Comparison of ENCODE assay signal across 20 cellular contexts in the genomic region with DNA sequence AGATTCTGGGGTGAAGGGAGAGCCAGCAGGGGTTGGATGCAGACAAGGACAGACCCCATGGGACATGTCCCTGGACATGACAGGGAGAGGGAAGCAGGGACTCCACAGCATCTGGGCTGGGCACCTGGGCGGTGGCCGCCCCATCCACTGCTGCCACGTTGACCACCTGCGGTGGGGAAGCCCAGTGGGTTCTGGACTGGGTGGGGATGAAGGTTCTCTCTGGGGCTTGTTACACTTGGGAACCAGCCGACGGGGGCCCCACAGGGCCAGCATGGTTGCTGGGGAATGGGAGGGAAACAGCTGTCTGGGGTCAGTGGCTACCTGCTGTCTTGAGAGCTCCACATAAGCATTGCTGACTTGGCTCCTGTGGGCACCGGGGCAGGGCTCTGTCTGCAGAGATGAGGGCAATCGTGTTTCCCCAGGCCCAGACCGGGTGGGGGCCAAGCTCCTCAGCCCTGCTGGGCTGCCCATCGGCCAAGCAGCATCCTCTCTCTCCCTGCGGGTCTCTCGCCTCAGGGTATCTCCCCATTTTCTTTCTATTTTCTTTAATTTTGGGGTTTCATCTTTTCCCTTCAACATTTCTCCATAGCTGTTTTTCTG.
A peak's percentile ranks its signal among the peaks of the same experiment; 100 is the strongest.
DNase-seq lines count a peak whose midpoint lies in the region; ATAC-seq and TF ChIP-seq lines count a peak whose summit lies in the region.
"Had no signal": no experiment of that assay in that cellular context is flagged by ENCODE, and none has a peak within 500 bp of the region (broad histone marks: within the 10 kb centered on the region; RNA-seq: fewer than 3 reads in every experiment).

No MANE protein-coding gene starts in this region.

- no peaks in the 10 kb centered on the region for H3K9me2 ChIP-seq in neural cell (ENCODE audit: insufficient read depth, low read length)

- H3K79me2 ChIP-seq in neural cell (replicated peaks; ENCODE audit: insufficient read depth, low read length): no peaks in the 10 kb centered on the region

- H3K4me2 ChIP-seq in neural cell (ENCODE audit: low read length): no peak overlapping the region
- H3K4me2 ChIP-seq: BLaER1 had no signal

- TF ChIP-seq RAD21 in neural cell (conservative IDR thresholded peaks at IDR 0.05): no peak

- peak; percentile 59 for DNase-seq in Right ventricle myocardium inferior (ENCODE audit: missing footprints)
- DNase-seq in right atrium auricular region (ENCODE audit: low spot score): no peak
- peak; percentile 77 for DNase-seq in chondrocyte (ENCODE audit: low spot score)
- DNase-seq in SJCRH30: no peak
- DNase-seq in mesothelial cell of epicardium (ENCODE audit: low spot score in 2 of 2, unreplicated experiment in 2 of 2): no peak
- no peak for DNase-seq in SIG-M5 treated with dmso at 0.1 percent for 504 hours (lab: John Stamatoyannopoulos, UW; ENCODE audit: unreplicated experiment)
- DNase-seq: Caco-2; CD4-positive, CD25-positive, alpha-beta regulatory T cell; CD8-positive, alpha-beta T cell; DMS153; DND-41; GM23248; HFFc6 had no signal

- no peaks in the 10 kb centered on the region for H4K20me1 ChIP-seq in neural cell (ENCODE audit: insufficient read depth)
- H4K20me1 ChIP-seq: BLaER1 had no signal

- H3K9ac ChIP-seq in neural cell (ENCODE audit: low read length): no peak overlapping the region
- H3K9ac ChIP-seq: BLaER1, GM23248 had no signal

- H3K4me1 Mint-ChIP-seq in chondrocyte (ENCODE audit: low read depth): no peaks in the 10 kb centered on the region
- no peaks in the 10 kb centered on the region for H3K4me1 Mint-ChIP-seq in stimulated activated memory B cell treated with anti-CD40 and anti-IgM and Interleukin-4, amounts not matched to agents 10 μg/mL and 1 μg/mL and 100 μg/mL, for 72 hours
- peaks cover 4% of the 10 kb centered on the region for H3K4me1 Mint-ChIP-seq in mesothelial cell of epicardium
- H3K4me1 Mint-ChIP-seq: B cell; CD4-positive, CD25-positive, alpha-beta regulatory T cell had no signal

- intact Hi-C loops in Right ventricle myocardium inferior (cut with DNase I): no loop called here

- no peak overlapping the region for H3K4me3 ChIP-seq in right atrium auricular region
- no peak overlapping the region for H3K4me3 ChIP-seq in neural cell (ENCODE audit: low read length)
- H3K4me3 ChIP-seq in SJCRH30: no peak overlapping the region
- H3K4me3 ChIP-seq: BLaER1, GM23248, HAP-1 had no signal

- H3K4me3 Mint-ChIP-seq in chondrocyte (ENCODE audit: unreplicated experiment): no peak overlapping the region
- no peak overlapping the region for H3K4me3 Mint-ChIP-seq in stimulated activated memory B cell treated with anti-CD40 and anti-IgM and Interleukin-4, amounts not matched to agents 10 μg/mL and 1 μg/mL and 100 μg/mL, for 72 hours
- no peak overlapping the region for H3K4me3 Mint-ChIP-seq in mesothelial cell of epicardium
- H3K4me3 Mint-ChIP-seq: B cell; CD4-positive, CD25-positive, alpha-beta regulatory T cell; CD8-positive, alpha-beta T cell; HFFc6 had no signal

- H3K4me1 ChIP-seq in right atrium auricular region: no peaks in the 10 kb centered on the region
- H3K4me1 ChIP-seq in SJCRH30: no peaks in the 10 kb centered on the region
- H3K4me1 ChIP-seq: Caco-2, HAP-1 had no signal

- H3K27me3 Mint-ChIP-seq in chondrocyte (ENCODE audit: low read depth) (no peaks in the 10 kb centered on the region), mesothelial cell of epicardium (ENCODE audit: low read depth) (no peaks in the 10 kb centered on the region)
- H3K27me3 Mint-ChIP-seq in stimulated activated memory B cell treated with anti-CD40 and anti-IgM and Interleukin-4, amounts not matched to agents 10 μg/mL and 1 μg/mL and 100 μg/mL, for 72 hours: no peaks in the 10 kb centered on the region

- H3K9me3 ChIP-seq in right atrium auricular region (no peaks in the 10 kb centered on the region), neural cell (ENCODE audit: low read length) (no peaks in the 10 kb centered on the region), SJCRH30 (replicated peaks) (no peaks in the 10 kb centered on the region)
- H3K9me3 ChIP-seq: BLaER1, Caco-2, HAP-1 had no signal

- no peak for ATAC-seq in Right ventricle myocardium inferior
- ATAC-seq in stimulated activated memory B cell treated with anti-CD40 and anti-IgM and Interleukin-4, amounts not matched to agents 10 μg/mL and 1 μg/mL and 100 μg/mL, for 72 hours: peak; percentile 36
- ATAC-seq: CD8-positive, alpha-beta T cell had no signal

- H3K27ac Mint-ChIP-seq in chondrocyte (ENCODE audit: unreplicated experiment) (no peak overlapping the region), mesothelial cell of epicardium (no peak overlapping the region)
- H3K27ac Mint-ChIP-seq in stimulated activated memory B cell treated with anti-CD40 and anti-IgM and Interleukin-4, amounts not matched to agents 10 μg/mL and 1 μg/mL and 100 μg/mL, for 72 hours: no peak overlapping the region
- H3K27ac Mint-ChIP-seq: B cell; CD4-positive, CD25-positive, alpha-beta regulatory T cell; CD8-positive, alpha-beta T cell; HFFc6 had no signal

- H3K27me3 ChIP-seq in right atrium auricular region (no peaks in the 10 kb centered on the region), neural cell (ENCODE audit: insufficient read depth, low read depth, low read length) (no peaks in the 10 kb centered on the region), SJCRH30 (no peaks in the 10 kb centered on the region)
- H3K27me3 ChIP-seq: BLaER1 had no signal

- no peak for TF ChIP-seq EP300 in neural cell (conservative IDR thresholded peaks at IDR 0.05; ENCODE audit: poor library complexity, severe bottlenecking)

- no peaks in the 10 kb centered on the region for H3K36me3 ChIP-seq in right atrium auricular region
- no peaks in the 10 kb centered on the region for H3K36me3 ChIP-seq in neural cell (ENCODE audit: insufficient read depth, low read length)
- H3K36me3 ChIP-seq in SJCRH30: no peaks in the 10 kb centered on the region
- H3K36me3 ChIP-seq: BLaER1, HAP-1 had no signal

- H3K27ac ChIP-seq in right atrium auricular region (no peak overlapping the region), neural cell (ENCODE audit: low read length) (peak overlapping the region; percentile 72), SJCRH30 (no peak overlapping the region)
- H3K27ac ChIP-seq: 22Rv1, BLaER1, C4-2B, GM23248 had no signal

- TF ChIP-seq CTCF in right atrium auricular region (IDR thresholded peaks at IDR 0.05): no peak
- TF ChIP-seq CTCF in chondrocyte (IDR thresholded peaks at IDR 0.05): no peak
- no peak for TF ChIP-seq CTCF in neural cell (IDR thresholded peaks at IDR 0.05; ENCODE audit: poor library complexity, severe bottlenecking)
- TF ChIP-seq CTCF in mesothelial cell of epicardium (IDR thresholded peaks at IDR 0.05; ENCODE audit: unreplicated experiment): no peak

- H3K9me3 Mint-ChIP-seq in chondrocyte (ENCODE audit: low read depth) (no peaks in the 10 kb centered on the region), mesothelial cell of epicardium (no peaks in the 10 kb centered on the region)
- H3K9me3 Mint-ChIP-seq in stimulated activated memory B cell treated with anti-CD40 and anti-IgM and Interleukin-4, amounts not matched to agents 10 μg/mL and 1 μg/mL and 100 μg/mL, for 72 hours: no peaks in the 10 kb centered on the region
- H3K9me3 Mint-ChIP-seq: CD8-positive, alpha-beta T cell had no signal

- no peak overlapping the region for H2AFZ ChIP-seq in neural cell (ENCODE audit: low read depth, low read length)
- H2AFZ ChIP-seq: GM23248 had no signal

- no peaks in the 10 kb centered on the region for H3K36me3 Mint-ChIP-seq in chondrocyte (ENCODE audit: low read depth)
- H3K36me3 Mint-ChIP-seq in stimulated activated memory B cell treated with anti-CD40 and anti-IgM and Interleukin-4, amounts not matched to agents 10 μg/mL and 1 μg/mL and 100 μg/mL, for 72 hours: no peaks in the 10 kb centered on the region
- H3K36me3 Mint-ChIP-seq in mesothelial cell of epicardium: no peaks in the 10 kb centered on the region
- H3K36me3 Mint-ChIP-seq: CD4-positive, CD25-positive, alpha-beta regulatory T cell; CD8-positive, alpha-beta T cell had no signal

- H3F3A ChIP-seq in neural cell (ENCODE audit: insufficient read depth, low read length, poor library complexity, severe bottlenecking): peaks cover 7% of the 10 kb centered on the region

TF ChIP-seq in neural cell, 6 proteins besides CTCF, POLR2A, EP300 and RAD21:
- TF ChIP-seq SMC3 (conservative IDR thresholded peaks at IDR 0.05; ENCODE audit: poor library complexity) (no peak), EZH2 (IDR thresholded peaks at IDR 0.05; ENCODE audit: borderline replicate concordance, insufficient read depth, low read length, poor library complexity, severe bottlenecking) (no peak), POLR2AphosphoS5 (IDR thresholded peaks at IDR 0.05) (no peak), REST (IDR thresholded peaks at IDR 0.05; ENCODE audit: borderline replicate concordance) (no peak), TAF1 (IDR thresholded peaks at IDR 0.05; ENCODE audit: low read depth) (no peak), MXI1 (conservative IDR thresholded peaks at IDR 0.05; ENCODE audit: poor library complexity, severe bottlenecking) (no peak)

Comparison
In these comparisons a context has a peak if more than half of its experiments do, and no peak if none do; other contexts are left out.
1. DNase-seq: peak in Right ventricle myocardium inferior (single experiment) and chondrocyte (single experiment); none in right atrium auricular region (single experiment), SJCRH30 (0 of 2), mesothelial cell of epicardium (0 of 2) and SIG-M5 treated with dmso at 0.1 percent for 504 hours (single experiment).